Comparison of ENCODE assay signal across 22 cellular contexts in genomic region chr3:31476209-31476608, GRCh38. TPM values are rescaled to one million over a fixed set of nuclear protein-coding genes. Genes with fewer than 3 reads are reported as not detected.
DNase-seq lines count a peak whose midpoint lies in the region; ATAC-seq, FAIRE-seq and TF ChIP-seq lines count a peak whose summit lies in the region.
"Had no signal": no experiment of that assay in that cellular context is flagged by ENCODE, and none has a peak within 500 bp of the region (broad histone marks: within the 10 kb centered on the region; RNA-seq: fewer than 3 reads in every experiment).

No MANE protein-coding gene starts in this region.

- H3K79me2 ChIP-seq in mammary epithelial cell (ENCODE audit: insufficient read depth, low read length) (no peaks in the 10 kb centered on the region), K562 (ENCODE audit: control insufficient read depth, insufficient read depth, low read length) (no peaks in the 10 kb centered on the region)

- H3K36me3 ChIP-seq in mammary epithelial cell (ENCODE audit: insufficient read depth, low read length) (no peaks in the 10 kb centered on the region), breast epithelium (no peaks in the 10 kb centered on the region), K562 (ENCODE audit: control insufficient read depth, insufficient read depth, low read length) (no peaks in the 10 kb centered on the region)
- H3K36me3 ChIP-seq: BLaER1 had no signal

- CTCF ChIA-PET in mammary epithelial cell (lab: Charles Lee; ENCODE audit: low non-redundant PET) (no interaction called here), K562 (lab: Yijun Ruan, JAX; ENCODE audit: low intra/inter-chr PET ratio) (no interaction called here)

- H3K9ac ChIP-seq in mammary epithelial cell (ENCODE audit: insufficient read depth, low read length) (no peak overlapping the region), K562 (ENCODE audit: insufficient read depth in 1 of 2, low read depth in 2 of 2, low read length in 2 of 2) (no peak overlapping the region)
- H3K9ac ChIP-seq: BLaER1 had no signal

- dilution Hi-C loops in mammary epithelial cell (cut with HindIII; ENCODE audit: low sequenced_read_pairs) = no loop called here

- no peak for TF ChIP-seq RAD21 in K562 (CRISPR knock-in tag; conservative IDR thresholded peaks at IDR 0.05 in 1 of 2, IDR thresholded peaks at IDR 0.05 in 1 of 2)

- H3K27me3 ChIP-seq in mammary epithelial cell (ENCODE audit: insufficient read depth, low read length) (peaks cover 17% of the 10 kb centered on the region), breast epithelium (no peaks in the 10 kb centered on the region), K562 (ENCODE audit: control insufficient read depth in 2 of 2, insufficient read depth in 2 of 2, low read length in 2 of 2) (no peaks in the 10 kb centered on the region)
- H3K27me3 ChIP-seq: BLaER1 had no signal

- H3K4me1 ChIP-seq in mammary epithelial cell (ENCODE audit: insufficient read depth, low read length) (no peaks in the 10 kb centered on the region), breast epithelium (no peaks in the 10 kb centered on the region), K562 (replicated peaks in 1 of 2; ENCODE audit: control insufficient read depth in 2 of 2, insufficient read depth in 2 of 2, low read length in 2 of 2) (peaks cover 0 to 3% of the 10 kb centered on the region in 2 experiments; a peak in 2 of 5 replicates)
- H3K4me1 ChIP-seq: A549 had no signal

- H2AFZ ChIP-seq in mammary epithelial cell (ENCODE audit: low read depth, low read length) = no peak overlapping the region
- H2AFZ ChIP-seq in K562 (ENCODE audit: low read depth, low read length) = peak overlapping the region; percentile 21; the same call in 1 of the 2 replicates

- H3K4me3 ChIP-seq in mammary epithelial cell (replicated peaks in 1 of 3; ENCODE audit: insufficient read depth in 1 of 3, low read depth in 2 of 3, low read length in 3 of 3) (no peak overlapping the region), breast epithelium (no peak overlapping the region), K562 (no peak overlapping the region)
- H3K4me3 ChIP-seq: A549, BLaER1 had no signal

- H3K4me2 ChIP-seq in mammary epithelial cell (ENCODE audit: insufficient read depth, low read depth, low read length) = no peak overlapping the region
- no peak overlapping the region for H3K4me2 ChIP-seq in K562 (ENCODE audit: insufficient read depth, low read length)
- H3K4me2 ChIP-seq: A549, BLaER1 had no signal

- H3K27ac ChIP-seq in mammary epithelial cell (ENCODE audit: insufficient read depth, low read depth, low read length) (no peak overlapping the region), breast epithelium (no peak overlapping the region), K562 (ENCODE audit: extremely low read depth, low read depth, low read length) (no peak overlapping the region)
- H3K27ac ChIP-seq: 22Rv1, A549, BLaER1, HL-60 had no signal

- WGBS in mammary epithelial cell (ENCODE audit: low coverage, missing lambda C conversion rate) = 96% methylated on average over 4 of the region's 4 CpGs
- WGBS in K562 (ENCODE audit: insufficient coverage, low coverage, missing lambda C conversion rate) = 24% methylated on average over 4 of the region's 4 CpGs

- no peaks in the 10 kb centered on the region for H3K9me3 ChIP-seq in mammary epithelial cell (replicated peaks; ENCODE audit: insufficient read depth, low read length)
- no peaks in the 10 kb centered on the region for H3K9me3 ChIP-seq in breast epithelium
- H3K9me3 ChIP-seq in K562 (replicated peaks; ENCODE audit: control insufficient read depth, insufficient read depth, low read depth, low read length) = peaks cover 4% of the 10 kb centered on the region; the same call in 1 of the 2 replicates
- H3K9me3 ChIP-seq: A549 had no signal

- FAIRE-seq in K562 (lab: Jason Lieb, UNC) = no peak
- FAIRE-seq: A549, GM12892, GM18507 had no signal

- no TSS peak for BruUV-seq in mammary epithelial cell (replicated peaks; lab: Mats Ljungman, UMichigan)
- BruUV-seq in K562 (replicated peaks; lab: Mats Ljungman, UMichigan) = no TSS peak

- ATAC-seq in K562 (peak; percentile 54), GM18870 (IDR thresholded peaks at IDR 0.05; ENCODE audit: unreplicated experiment) (no peak)
- ATAC-seq: A549, HCT116 had no signal

- POLR2A ChIA-PET in K562 (lab: Yijun Ruan, JAX) = interaction anchor here (0.6 kb wide), 1 partner anchor 1963 kb away, joined by 3 read pairs; no protein-coding TSS in a partner anchor

- H4K20me1 ChIP-seq in mammary epithelial cell (ENCODE audit: insufficient read depth, low read length) (no peaks in the 10 kb centered on the region), K562 (replicated peaks; ENCODE audit: control insufficient read depth, insufficient read depth, low read length) (no peaks in the 10 kb centered on the region)
- H4K20me1 ChIP-seq: BLaER1 had no signal

- TF ChIP-seq CTCF in mammary epithelial cell (conservative IDR thresholded peaks at IDR 0.05 in 1 of 2, IDR thresholded peaks at IDR 0.05 in 1 of 2; ENCODE audit: extremely low read depth in 1 of 2, insufficient read depth in 1 of 2, low read depth in 1 of 2, low read length in 2 of 2) (no peak), breast epithelium (IDR thresholded peaks at IDR 0.05) (no peak), K562 (IDR thresholded peaks at IDR 0.05 in 2 of 3, conservative IDR thresholded peaks at IDR 0.05 in 1 of 3; ENCODE audit: insufficient read depth in 2 of 3, low read depth in 1 of 3, low read length in 3 of 3) (no peak)

- no peak for TF ChIP-seq POLR2A in breast epithelium (IDR thresholded peaks at IDR 0.05)
- no peak for TF ChIP-seq POLR2A in K562 (conservative IDR thresholded peaks at IDR 0.05)

- in situ Hi-C loops in mammary epithelial cell (cut with MboI; ENCODE audit: low sequenced_read_pairs in 2 of 2) (no loop called here), K562 (cut with MboI) (no loop called here)

- DNase-seq in mammary epithelial cell (peak; percentile 14), breast epithelium (ENCODE audit: low spot score in 2 of 2) (no peak), K562 (ENCODE audit: extremely low read depth in 1 of 4, low spot score in 3 of 4) (no peak), myocyte (ENCODE audit: low read depth) (peak; percentile 61), AG08396 (ENCODE audit: low spot score) (no peak), putamen (ENCODE audit: low spot score) (no peak)
- DNase-seq in activated CD4-positive, CD25-positive, alpha-beta regulatory T cell treated with anti-CD3 and anti-CD28 coated beads, Interleukin-2, amount 50 U/mL, for 72 hours = no peak
- DNase-seq: CD4-positive, alpha-beta memory T cell; DMS153; DMS79; GDM1; GOT3; H7; HFFc6 had no signal

- no peaks in the 10 kb centered on the region for H3K9me1 ChIP-seq in K562 (ENCODE audit: control insufficient read depth, insufficient read depth, low read length)

- TF ChIP-seq EP300 in K562 (IDR thresholded peaks at IDR 0.05; ENCODE audit: low read length) = no peak

- intact Hi-C loops in mammary epithelial cell (cut with micrococcal nuclease) = no loop called here
- intact Hi-C loops in breast epithelium (cut with DNase I; ENCODE audit: low total_unique reads) = no loop called here
- intact Hi-C loops in K562 (cut with micrococcal nuclease) = no loop called here

TF ChIP-seq in K562, 482 proteins besides CTCF, POLR2A, EP300 and RAD21:
- TF ChIP-seq, protein P1, sequence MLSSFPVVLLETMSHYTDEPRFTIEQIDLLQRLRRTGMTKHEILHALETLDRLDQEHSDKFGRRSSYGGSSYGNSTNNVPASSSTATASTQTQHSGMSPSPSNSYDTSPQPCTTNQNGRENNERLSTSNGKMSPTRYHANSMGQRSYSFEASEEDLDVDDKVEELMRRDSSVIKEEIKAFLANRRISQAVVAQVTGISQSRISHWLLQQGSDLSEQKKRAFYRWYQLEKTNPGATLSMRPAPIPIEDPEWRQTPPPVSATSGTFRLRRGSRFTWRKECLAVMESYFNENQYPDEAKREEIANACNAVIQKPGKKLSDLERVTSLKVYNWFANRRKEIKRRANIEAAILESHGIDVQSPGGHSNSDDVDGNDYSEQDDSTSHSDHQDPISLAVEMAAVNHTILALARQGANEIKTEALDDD (IDR thresholded peaks at IDR 0.05) = peak; percentile 31; the same call in 1 of the 2 replicates
- TF ChIP-seq, protein P2, sequence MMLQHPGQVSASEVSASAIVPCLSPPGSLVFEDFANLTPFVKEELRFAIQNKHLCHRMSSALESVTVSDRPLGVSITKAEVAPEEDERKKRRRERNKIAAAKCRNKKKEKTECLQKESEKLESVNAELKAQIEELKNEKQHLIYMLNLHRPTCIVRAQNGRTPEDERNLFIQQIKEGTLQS (IDR thresholded peaks at IDR 0.05) = peak; percentile 58; the same call in 1 of the 2 replicates
- TF ChIP-seq, protein P2 (CRISPR knock-in tag; conservative IDR thresholded peaks at IDR 0.05) = no peak
- TF ChIP-seq NR2F6 (CRISPR knock-in tag; IDR thresholded peaks at IDR 0.05) = no peak

RNA-seq across cellular contexts. Expression of gene STT3B, which starts 56.5 kb away (rescaled TPM):
- total RNA-seq in mammary epithelial cell (100 to 1,000 TPM in 1 of 2 donors, 10 to 100 TPM in 1; 93.2 to 149 TPM), breast epithelium (100 to 1,000 TPM in 2 of 3 donors, 10 to 100 TPM in 1; 93.5 to 132 (median 109) TPM), K562 (2014; rRNA removed) (88.0 and 111 TPM in 2 replicates), K562 (2014; rRNA removed; fragmentation: Illumina TruSeq; extraction: Trizol) (144 TPM in 2 replicates), K562 (2015; rRNA removed; fragmentation: Illumina TruSeq; extraction: Trizol) (142 and 147 TPM in 2 replicates), K562 (2021) (111 and 114 TPM in 2 replicates), myocyte (131 and 154 TPM in 2 replicates)
- polyA plus RNA-seq in mammary epithelial cell (50.8 TPM), K562 (2011; rRNA removed) (87.8 and 125 TPM in 2 replicates), K562 (2014; fragmentation: Illumina TruSeq; extraction: Trizol) (80.5 and 100 TPM in 2 replicates), K562 (2014; fragmentation: Nextera tagmentation; extraction: Ambion mirVana) (10 to 100 TPM; 22.4 to 32.8 TPM), K562 (2014; rRNA removed) (76.8 and 85.9 TPM in 2 replicates)
- 91.9 TPM for polyA minus RNA-seq in mammary epithelial cell
- total RNA-seq in K562 (2011; cell fraction: chromatin; rRNA removed; ENCODE audit: low replicate concordance) = 117 and 214 TPM in 2 replicates
- 88.2 and 95.5 TPM in 2 replicates for total RNA-seq in K562 (2011; cell fraction: nucleolus; rRNA removed)
- total RNA-seq in K562 (2011; cell fraction: nucleoplasm; rRNA removed) = 186 and 203 TPM in 2 replicates
- 43.1 and 55.5 TPM in 2 replicates for polyA plus RNA-seq in K562 (2011; cell fraction: cytosol; rRNA removed)
- polyA plus RNA-seq in K562 (2011; cell fraction: nucleus; rRNA removed) = 33.7 and 45.5 TPM in 2 replicates
- 71.2 and 87.2 TPM in 2 replicates for polyA plus RNA-seq in K562 (2012)
- 169 and 173 TPM in 2 replicates for polyA minus RNA-seq in K562 (2011; rRNA and poly(A)+ RNA removed)
- 50.8 and 65.5 TPM in 2 replicates for polyA minus RNA-seq in K562 (2011; cell fraction: cytosol; rRNA and poly(A)+ RNA removed)
- polyA minus RNA-seq in K562 (2011; cell fraction: nucleus; rRNA and poly(A)+ RNA removed) = 47.0 and 80.1 TPM in 2 replicates
- 64.6 TPM for polyA plus RNA-seq in myocyte (2012)

Comparison
In these comparisons a context has a peak if more than half of its experiments do, and no peak if none do; other contexts are left out.
1. DNase-seq: peak in mammary epithelial cell (single experiment) and myocyte (single experiment); none in breast epithelium (0 of 2), K562 (0 of 4), AG08396 (single experiment), activated CD4-positive, CD25-positive, alpha-beta regulatory T cell treated with anti-CD3 and anti-CD28 coated beads, Interleukin-2, amount 50 U/mL, for 72 hours (single experiment) and putamen (single experiment).